Comparison of ENCODE assay signal across 26 cellular contexts in genomic region chr10:27104919-27105318, GRCh38. TPM values are rescaled to one million over a fixed set of nuclear protein-coding genes. Genes with fewer than 3 reads are reported as not detected.
DNase-seq lines count a peak whose midpoint lies in the region; ATAC-seq and TF ChIP-seq lines count a peak whose summit lies in the region.
"Had no signal": no experiment of that assay in that cellular context is flagged by ENCODE, and none has a peak within 500 bp of the region (broad histone marks: within the 10 kb centered on the region; RNA-seq: fewer than 3 reads in every experiment).

No MANE protein-coding gene starts in this region.

- no peak overlapping the region for H3K4me2 ChIP-seq in mesenchymal stem cell (ENCODE audit: low read length, poor library complexity, severe bottlenecking)
- H3K4me2 ChIP-seq: GM23338 had no signal

- peak; percentile 38 for DNase-seq in activated T-cell treated with anti-CD3 and anti-CD28 coated beads, Interleukin-2, amount 50 U/mL, for 24 hours
- DNase-seq in activated T-cell treated with anti-CD3 and anti-CD28 coated beads, Interleukin-2, amount 50 U/mL, for 1 hour, result no peak
- peak in 10 of 34 experiments; percentile 2 to 25 (median 6) for DNase-seq in T-cell
- no peak for DNase-seq in central memory CD8-positive, alpha-beta T cell (ENCODE audit: low spot score in 2 of 2)
- DNase-seq in stimulated activated naive CD8-positive, alpha-beta T cell treated with anti-CD3 and anti-CD28 coated beads, Interleukin-15, amount 100 ng/mL, for 72 hours, result peak; percentile 12 to 21
- DNase-seq in Peyer's patch, result no peak
- DNase-seq in mesenchymal stem cell, result no peak
- no peak for DNase-seq in putamen (ENCODE audit: low spot score)
- DNase-seq: effector CD4-positive, alpha-beta T cell; EL; gastrocnemius medialis; KG1; lower lobe of right lung; NCI-H1694; NCI-H526 treated with DMSO at 0.1 percent for 48 hours; nucleus accumbens; retina; RPMI8226; spleen; stimulated activated CD4-positive, alpha-beta T cell treated with anti-CD3 and anti-CD28 coated beads, Interleukin-4, amount 100 ng/mL, for 24 hours; T1000 had no signal

- no peak overlapping the region for H4K91ac ChIP-seq in mesenchymal stem cell (ENCODE audit: low read length)

- ATAC-seq in T-cell (replicated peaks in 1 of 4), result peak in 2 of 4 experiments; percentile 36 to 41
- ATAC-seq in central memory CD8-positive, alpha-beta T cell (replicated peaks; ENCODE audit: extremely low read depth, poor library complexity, severe bottlenecking), result peak; percentile 16
- ATAC-seq in stimulated activated naive CD8-positive, alpha-beta T cell treated with anti-CD3 and anti-CD28 coated beads, Interleukin-15, amount 100 ng/mL, for 72 hours, result peak; percentile 22
- ATAC-seq: activated CD4-positive, CD25-positive, alpha-beta regulatory T cell treated with anti-CD3 and anti-CD28 coated beads, Interleukin-2, amount 50 U/mL, for 24 hours; gastrocnemius medialis; GM23338; lower lobe of right lung had no signal

- H2AK5ac ChIP-seq in mesenchymal stem cell (ENCODE audit: low read length, severe bottlenecking), result no peak overlapping the region

- POLR2A ChIA-PET in T-cell (lab: Charles Lee), result interaction anchor here in 1 of 2 donors (0.6 kb wide), 1 partner anchor 81 kb away, joined by 3 read pairs; no protein-coding TSS in a partner anchor

- CTCF ChIA-PET in T-cell (lab: Charles Lee), result no interaction called here

- no peak overlapping the region for H3K4me3 Mint-ChIP-seq in activated T-cell treated with anti-CD3 and anti-CD28 coated beads, Interleukin-2, amount 50 U/mL, for 24 hours
- no peak overlapping the region for H3K4me3 Mint-ChIP-seq in T-cell
- H3K4me3 Mint-ChIP-seq in central memory CD8-positive, alpha-beta T cell, result no peak overlapping the region
- no peak overlapping the region for H3K4me3 Mint-ChIP-seq in stimulated activated naive CD8-positive, alpha-beta T cell treated with anti-CD3 and anti-CD28 coated beads, Interleukin-15, amount 100 ng/mL, for 72 hours
- H3K4me3 Mint-ChIP-seq: activated naive CD4-positive, alpha-beta T cell treated with anti-CD3 and anti-CD28 coated beads, Interleukin-2, amount 50 U/mL, for 24 hours; GM23338; type B pancreatic cell had no signal

- no peak overlapping the region for H3K18ac ChIP-seq in mesenchymal stem cell (ENCODE audit: low read depth in 1 of 2, low read length in 2 of 2)

- no peak overlapping the region for H3K4ac ChIP-seq in mesenchymal stem cell (ENCODE audit: low read depth in 1 of 2, low read length in 2 of 2)

- H3K27ac Mint-ChIP-seq in activated T-cell treated with anti-CD3 and anti-CD28 coated beads, Interleukin-2, amount 50 U/mL, for 24 hours, result peak overlapping the region; percentile 77
- H3K27ac Mint-ChIP-seq in T-cell, result peak overlapping the region; percentile 74 to 85
- peak overlapping the region; percentile 51 for H3K27ac Mint-ChIP-seq in central memory CD8-positive, alpha-beta T cell (ENCODE audit: low read depth)
- peak overlapping the region in 1 of 2 donors; percentile 86 for H3K27ac Mint-ChIP-seq in stimulated activated naive CD8-positive, alpha-beta T cell treated with anti-CD3 and anti-CD28 coated beads, Interleukin-15, amount 100 ng/mL, for 72 hours
- H3K27ac Mint-ChIP-seq: activated naive CD4-positive, alpha-beta T cell treated with anti-CD3 and anti-CD28 coated beads, Interleukin-2, amount 50 U/mL, for 24 hours; GM23338; type B pancreatic cell had no signal

- H3K27ac ChIP-seq in Peyer's patch (no peak overlapping the region), mesenchymal stem cell (ENCODE audit: low read length, poor library complexity, severe bottlenecking) (no peak overlapping the region)
- H3K27ac ChIP-seq: esophagus muscularis mucosa, gastrocnemius medialis, lower lobe of right lung had no signal

- no peaks in the 10 kb centered on the region for H3K27me3 Mint-ChIP-seq in activated T-cell treated with anti-CD3 and anti-CD28 coated beads, Interleukin-2, amount 50 U/mL, for 24 hours
- H3K27me3 Mint-ChIP-seq in T-cell, result no peaks in the 10 kb centered on the region
- no peaks in the 10 kb centered on the region for H3K27me3 Mint-ChIP-seq in central memory CD8-positive, alpha-beta T cell
- no peaks in the 10 kb centered on the region for H3K27me3 Mint-ChIP-seq in stimulated activated naive CD8-positive, alpha-beta T cell treated with anti-CD3 and anti-CD28 coated beads, Interleukin-15, amount 100 ng/mL, for 72 hours
- H3K27me3 Mint-ChIP-seq: activated naive CD4-positive, alpha-beta T cell treated with anti-CD3 and anti-CD28 coated beads, Interleukin-2, amount 50 U/mL, for 24 hours had no signal

- H3K36me3 Mint-ChIP-seq in activated T-cell treated with anti-CD3 and anti-CD28 coated beads, Interleukin-2, amount 50 U/mL, for 24 hours (ENCODE audit: low read depth), result peaks cover 60% of the 10 kb centered on the region
- H3K36me3 Mint-ChIP-seq in T-cell, result peaks cover 7% of the 10 kb centered on the region
- H3K36me3 Mint-ChIP-seq in central memory CD8-positive, alpha-beta T cell (ENCODE audit: insufficient read depth), result peaks cover 23% of the 10 kb centered on the region

- H3K4me1 Mint-ChIP-seq in activated T-cell treated with anti-CD3 and anti-CD28 coated beads, Interleukin-2, amount 50 U/mL, for 24 hours (ENCODE audit: low read depth), result peaks cover 42% of the 10 kb centered on the region
- H3K4me1 Mint-ChIP-seq in T-cell, result peaks cover 36 to 43% (median 40%) of the 10 kb centered on the region in 3 donors
- peaks cover 30% of the 10 kb centered on the region for H3K4me1 Mint-ChIP-seq in central memory CD8-positive, alpha-beta T cell
- H3K4me1 Mint-ChIP-seq in stimulated activated naive CD8-positive, alpha-beta T cell treated with anti-CD3 and anti-CD28 coated beads, Interleukin-15, amount 100 ng/mL, for 72 hours, result peaks cover 48% of the 10 kb centered on the region

- H2BK5ac ChIP-seq in mesenchymal stem cell (ENCODE audit: low read depth, low read length, poor library complexity, severe bottlenecking), result no peak overlapping the region

- no peak overlapping the region for H3K23ac ChIP-seq in mesenchymal stem cell (ENCODE audit: low read length in 2 of 2)

- H2AFZ ChIP-seq in mesenchymal stem cell (ENCODE audit: low read depth, low read length), result no peak overlapping the region
- H2AFZ ChIP-seq: GM23338 had no signal

- H3K36me3 ChIP-seq in Peyer's patch, result peaks cover 0 to 16% (median 0%) of the 10 kb centered on the region in 3 donors
- H3K36me3 ChIP-seq in mesenchymal stem cell (ENCODE audit: control insufficient read depth in 1 of 2, insufficient read depth in 2 of 2, low read depth in 1 of 2, low read length in 2 of 2), result peaks cover 22 to 29% of the 10 kb centered on the region in 2 experiments

- H3K79me1 ChIP-seq in mesenchymal stem cell (replicated peaks; ENCODE audit: low read length, poor library complexity, severe bottlenecking), result peaks cover 2% of the 10 kb centered on the region

- no peak for TF ChIP-seq CTCF in Peyer's patch (IDR thresholded peaks at IDR 0.05)

- H3K9me3 Mint-ChIP-seq in activated T-cell treated with anti-CD3 and anti-CD28 coated beads, Interleukin-2, amount 50 U/mL, for 24 hours, result no peaks in the 10 kb centered on the region
- peaks cover 2 to 7% (median 6%) of the 10 kb centered on the region in 3 donors for H3K9me3 Mint-ChIP-seq in T-cell
- H3K9me3 Mint-ChIP-seq in central memory CD8-positive, alpha-beta T cell, result no peaks in the 10 kb centered on the region
- no peaks in the 10 kb centered on the region for H3K9me3 Mint-ChIP-seq in stimulated activated naive CD8-positive, alpha-beta T cell treated with anti-CD3 and anti-CD28 coated beads, Interleukin-15, amount 100 ng/mL, for 72 hours
- H3K9me3 Mint-ChIP-seq: GM23338, type B pancreatic cell had no signal

- no peak overlapping the region for H2BK120ac ChIP-seq in mesenchymal stem cell (ENCODE audit: low read depth, low read length)

- H3K4me3 ChIP-seq in Peyer's patch (no peak overlapping the region), mesenchymal stem cell (ENCODE audit: insufficient read depth in 1 of 2, low read depth in 1 of 2, low read length in 2 of 2) (no peak overlapping the region)
- H3K4me3 ChIP-seq: esophagus muscularis mucosa, gastrocnemius medialis, GM23338, lower lobe of right lung, spleen had no signal

- H3K9ac ChIP-seq in mesenchymal stem cell (ENCODE audit: low read length), result no peak overlapping the region

- no peaks in the 10 kb centered on the region for H3K9me3 ChIP-seq in Peyer's patch
- H3K9me3 ChIP-seq in mesenchymal stem cell (ENCODE audit: control insufficient read depth, low read length), result peaks cover 5% of the 10 kb centered on the region
- H3K9me3 ChIP-seq: esophagus muscularis mucosa, gastrocnemius medialis, lower lobe of right lung had no signal

- no peak for TF ChIP-seq POLR2A in Peyer's patch (IDR thresholded peaks at IDR 0.05)

- no peak overlapping the region for H2BK15ac ChIP-seq in mesenchymal stem cell (ENCODE audit: low read depth, poor library complexity, severe bottlenecking)

- H3K14ac ChIP-seq in mesenchymal stem cell (ENCODE audit: low read length in 2 of 2), result no peak overlapping the region

- 96% methylated on average over 5 of the region's 5 CpGs for WGBS in mesenchymal stem cell

- H3K27me3 ChIP-seq in Peyer's patch (no peaks in the 10 kb centered on the region), mesenchymal stem cell (ENCODE audit: control insufficient read depth in 1 of 2, insufficient read depth in 1 of 2, low read length in 2 of 2) (no peaks in the 10 kb centered on the region)
- H3K27me3 ChIP-seq: esophagus muscularis mucosa, gastrocnemius medialis, spleen had no signal

- H2BK12ac ChIP-seq in mesenchymal stem cell (ENCODE audit: low read length in 2 of 2), result no peak overlapping the region

- H4K8ac ChIP-seq in mesenchymal stem cell (ENCODE audit: low read length), result no peak overlapping the region

- H3K4me1 ChIP-seq in Peyer's patch (peaks cover 0 to 5% (median 0%) of the 10 kb centered on the region in 4 donors), mesenchymal stem cell (ENCODE audit: control insufficient read depth, insufficient read depth, low read depth, low read length) (peaks cover 1% of the 10 kb centered on the region)

RNA-seq across cellular contexts. Expression of gene ANKRD26, which starts 4.6 kb away (rescaled TPM):
- 10 to 100 TPM in 1 of 5 donors, 1 to 10 TPM in 4; 8.9 to 13.0 (median 9.3) TPM for total RNA-seq in T-cell
- total RNA-seq in Peyer's patch, result 10 to 100 TPM; 12.2 to 40.4 (median 12.7) TPM
- 9.1 TPM for polyA plus RNA-seq in mesenchymal stem cell (2013, experiment 1 of 2)
- 8.0 TPM for polyA plus RNA-seq in mesenchymal stem cell (2013, experiment 2 of 2)

RNA-seq across cellular contexts. Expression of gene YME1L1, which starts 49.3 kb away (rescaled TPM):
- 100 to 1,000 TPM in 2 of 5 donors, 10 to 100 TPM in 3; 83.5 to 126 (median 88.4) TPM for total RNA-seq in T-cell
- total RNA-seq in Peyer's patch, result 10 to 100 TPM; 43.1 to 86.6 (median 55.7) TPM
- 101 TPM for polyA plus RNA-seq in mesenchymal stem cell (2013, experiment 1 of 2)
- polyA plus RNA-seq in mesenchymal stem cell (2013, experiment 2 of 2), result 102 TPM

RNA-seq across cellular contexts. Expression of gene MASTL, which starts 50.2 kb away (rescaled TPM):
- 10 to 100 TPM in 3 of 5 donors, 1 to 10 TPM in 2; 4.2 to 21.2 (median 10.4) TPM for total RNA-seq in T-cell
- 10 to 100 TPM in 3 of 4 donors, 1 to 10 TPM in 1; 9.8 to 14.4 (median 11.0) TPM for total RNA-seq in Peyer's patch
- 8.0 TPM for polyA plus RNA-seq in mesenchymal stem cell (2013, experiment 1 of 2)
- polyA plus RNA-seq in mesenchymal stem cell (2013, experiment 2 of 2), result 8.1 TPM

Comparison
In these comparisons a context has a peak if more than half of its experiments do, and no peak if none do; other contexts are left out.
1. DNase-seq: peak in activated T-cell treated with anti-CD3 and anti-CD28 coated beads, Interleukin-2, amount 50 U/mL, for 24 hours (single experiment) and stimulated activated naive CD8-positive, alpha-beta T cell treated with anti-CD3 and anti-CD28 coated beads, Interleukin-15, amount 100 ng/mL, for 72 hours (2 of 2); none in activated T-cell treated with anti-CD3 and anti-CD28 coated beads, Interleukin-2, amount 50 U/mL, for 1 hour (single experiment), central memory CD8-positive, alpha-beta T cell (0 of 2), Peyer's patch (0 of 3), mesenchymal stem cell (single experiment) and putamen (single experiment).